ENCODE assay signal across 8 cellular contexts in genomic region chr4:150078041-150078995, GRCh38. TPM values are rescaled to one million over a fixed set of nuclear protein-coding genes. Genes with fewer than 3 reads are reported as not detected.
DNase-seq lines count a peak whose midpoint lies in the region; ATAC-seq and TF ChIP-seq lines count a peak whose summit lies in the region.

Gene DCLK2 (plus strand): TSS chr4:150078445. CDS start chr4:150079028, 583 bp downstream.

- H3K79me1 ChIP-seq in trophoblast cell (ENCODE audit: low read length) = no peaks in the 10 kb centered on the region

- no peak within 1 kb of the TSS for H3K14ac ChIP-seq in trophoblast cell (ENCODE audit: low read length)

- no peak within 1 kb of the TSS for H4K12ac ChIP-seq in trophoblast cell (ENCODE audit: low read depth, low read length)

- H3K4me2 ChIP-seq in trophoblast cell (ENCODE audit: low read length) = peak within 1 kb of the TSS; percentile 93

- H4K91ac ChIP-seq in trophoblast cell (ENCODE audit: low read depth, low read length) = no peak within 1 kb of the TSS

- H3K36me3 ChIP-seq in right atrium auricular region (no peaks in the 10 kb centered on the region), trophoblast cell (ENCODE audit: control insufficient read depth in 1 of 2, insufficient read depth in 2 of 2, low read length in 2 of 2) (no peaks in the 10 kb centered on the region)

- H3K4me3 ChIP-seq in right atrium auricular region (peak within 1 kb of the TSS; percentile 57 to 70), trophoblast cell (ENCODE audit: low read depth, low read length) (peak within 1 kb of the TSS; percentile 72)

- no peak within 1 kb of the TSS for H4K8ac ChIP-seq in trophoblast cell (ENCODE audit: low read depth, low read length)

- H3K18ac ChIP-seq in trophoblast cell (ENCODE audit: low read length) = no peak within 1 kb of the TSS

- ATAC-seq in HG03159 (IDR thresholded peaks at IDR 0.05; ENCODE audit: unreplicated experiment) (peak; percentile 17), HG02884 (IDR thresholded peaks at IDR 0.05; ENCODE audit: unreplicated experiment) (no peak), HG02763 (IDR thresholded peaks at IDR 0.05; ENCODE audit: unreplicated experiment) (no peak)

- H2BK5ac ChIP-seq in trophoblast cell (ENCODE audit: low read depth, low read length, poor library complexity) = no peak within 1 kb of the TSS

- DNase-seq in EH (ENCODE audit: low read depth) = peak; percentile 95
- peak; percentile 79 for DNase-seq in NCI-H69 (lab: John Stamatoyannopoulos, UW)
- peak; percentile 96 for DNase-seq in astrocyte of the hippocampus (ENCODE audit: low read depth, low spot score)
- DNase-seq in right atrium auricular region (ENCODE audit: low spot score) = peak; percentile 64
- DNase-seq in trophoblast cell = peak; percentile 23 to 63

- peak within 1 kb of the TSS; percentile 79 for H2AFZ ChIP-seq in trophoblast cell (ENCODE audit: insufficient read depth, low read length, poor library complexity)

- H3K4ac ChIP-seq in trophoblast cell (ENCODE audit: low read depth, low read length) = no peak within 1 kb of the TSS

- H3K27me3 ChIP-seq in right atrium auricular region (no peaks in the 10 kb centered on the region), trophoblast cell (ENCODE audit: insufficient read depth, low read length) (peaks cover 24% of the 10 kb centered on the region)

- no peak within 1 kb of the TSS for H3K23ac ChIP-seq in trophoblast cell (ENCODE audit: low read length)

- H3K9me3 ChIP-seq in right atrium auricular region (no peaks in the 10 kb centered on the region), trophoblast cell (ENCODE audit: insufficient read depth, low read depth, low read length) (no peaks in the 10 kb centered on the region)

- TF ChIP-seq CTCF in right atrium auricular region (IDR thresholded peaks at IDR 0.05) = no peak

- WGBS in trophoblast cell (ENCODE audit: extremely low coverage, insufficient coverage, insufficient read length) = no CpG with 5 or more reads among the region's 119 CpGs

- peak within 1 kb of the TSS; percentile 81 to 89 for H3K27ac ChIP-seq in right atrium auricular region
- H3K27ac ChIP-seq in trophoblast cell (ENCODE audit: low read depth, low read length) = no peak within 1 kb of the TSS

- no peak within 1 kb of the TSS for H2BK120ac ChIP-seq in trophoblast cell (ENCODE audit: insufficient read depth, low read length, poor library complexity)

- no peak within 1 kb of the TSS for H3K9ac ChIP-seq in trophoblast cell (ENCODE audit: low read length)

- H3K4me1 ChIP-seq in right atrium auricular region (peaks cover 0 to 18% of the 10 kb centered on the region in 2 donors), trophoblast cell (ENCODE audit: control insufficient read depth in 1 of 2, insufficient read depth in 2 of 2, low read length in 2 of 2) (peaks cover 7 to 10% of the 10 kb centered on the region in 2 experiments)

- H3K79me2 ChIP-seq in trophoblast cell (ENCODE audit: control insufficient read depth, insufficient read depth, low read length, poor library complexity) = no peaks in the 10 kb centered on the region

- H2AK5ac ChIP-seq in trophoblast cell (ENCODE audit: low read length) = no peak within 1 kb of the TSS

- no peak within 1 kb of the TSS for H2BK12ac ChIP-seq in trophoblast cell (ENCODE audit: low read length)

RNA-seq across cellular contexts. Expression of gene DCLK2, which starts in this region (rescaled TPM):
- 10 to 100 TPM; 10.1 to 12.1 TPM for total RNA-seq in right atrium auricular region
- polyA plus RNA-seq in trophoblast cell (2013) = 0.40 and 0.47 TPM in 2 replicates

Comparison
In these comparisons a context has a peak if more than half of its experiments do, and no peak if none do; other contexts are left out.
1. DNase-seq: peak in every context shown above with its lines; median percentile 96 in astrocyte of the hippocampus; 95 in EH; 79 in NCI-H69; 64 in right atrium auricular region; 43 in trophoblast cell.